ENCODE assay signal across 24 cellular contexts in the genomic region with DNA sequence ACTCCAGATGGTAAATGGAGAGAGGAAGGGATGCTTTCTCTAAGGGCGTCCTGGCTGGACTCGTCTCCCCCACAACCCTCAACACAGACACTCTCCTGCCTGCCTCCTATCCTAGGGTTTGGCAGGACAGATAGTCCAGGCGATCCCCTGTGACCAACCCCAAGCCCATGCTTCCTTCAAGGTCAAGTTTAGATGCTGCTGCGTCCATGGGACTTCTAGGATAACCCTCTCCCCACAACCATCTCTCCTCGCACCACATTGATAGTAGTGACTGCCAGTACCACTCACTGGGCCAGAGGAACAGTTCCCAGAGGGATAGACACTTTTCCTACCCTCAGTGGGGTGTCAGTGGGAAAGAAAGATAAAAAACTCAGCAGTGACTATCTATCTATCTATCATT.
A peak's percentile ranks its signal among the peaks of the same experiment; 100 is the strongest.
DNase-seq lines count a peak whose midpoint lies in the region; ATAC-seq, FAIRE-seq and TF ChIP-seq lines count a peak whose summit lies in the region.
"Had no signal": no experiment of that assay in that cellular context is flagged by ENCODE, and none has a peak within 500 bp of the region (broad histone marks: within the 10 kb centered on the region; RNA-seq: fewer than 3 reads in every experiment).

No MANE protein-coding gene starts in this region.

- H3K27ac Mint-ChIP-seq in CD4-positive, alpha-beta memory T cell, result no peak overlapping the region
- H3K27ac Mint-ChIP-seq: CD14-positive monocyte; CD4-positive, CD25-positive, alpha-beta regulatory T cell; CD8-positive, alpha-beta T cell had no signal

- intact Hi-C loops in CD4-positive, alpha-beta memory T cell (cut with micrococcal nuclease), result no loop called here

- H3K27me3 ChIP-seq in Loucy (ENCODE audit: insufficient read depth, low read length, poor library complexity, severe bottlenecking), result no peaks in the 10 kb centered on the region
- peaks cover 0 to 3% (median under 1%) of the 10 kb centered on the region in 4 experiments; a peak in 2 of 7 replicates for H3K27me3 ChIP-seq in H1 (replicated peaks in 1 of 4; ENCODE audit: control insufficient read depth in 3 of 4, extremely low read depth in 1 of 4, insufficient read depth in 3 of 4, low read length in 3 of 4)
- peaks cover 0 to 6% (median 0%) of the 10 kb centered on the region in 3 experiments for H3K27me3 ChIP-seq in neuronal stem cell (ENCODE audit: control insufficient read depth in 3 of 3, insufficient read depth in 3 of 3, low read depth in 1 of 3, low read length in 3 of 3)
- H3K27me3 ChIP-seq in CD4-positive, alpha-beta memory T cell (ENCODE audit: insufficient read depth, low read length), result peaks cover 15% of the 10 kb centered on the region
- H3K27me3 ChIP-seq: BE2C, BLaER1 had no signal

- TF ChIP-seq POLR2A in A549 (IDR thresholded peaks at IDR 0.05; ENCODE audit: low read length) (no peak), H1 (IDR thresholded peaks at IDR 0.05; ENCODE audit: control extremely low read depth in 1 of 2, low read depth in 2 of 2, low read length in 2 of 2) (no peak)

- H3K23ac ChIP-seq in H1 (ENCODE audit: insufficient read length) (no peak overlapping the region), neuronal stem cell (ENCODE audit: low read depth, low read length, poor library complexity) (peak overlapping the region; percentile 26)

- H2BK15ac ChIP-seq in H1 (ENCODE audit: low read length) (peak overlapping the region; percentile 95; the same call in 1 of the 2 replicates), neuronal stem cell (ENCODE audit: low read length) (no peak overlapping the region)

- H3K79me2 ChIP-seq in Loucy (ENCODE audit: insufficient read depth, low read length), result no peaks in the 10 kb centered on the region
- no peaks in the 10 kb centered on the region for H3K79me2 ChIP-seq in H1 (ENCODE audit: control insufficient read depth in 1 of 2, insufficient read depth in 2 of 2, low read length in 2 of 2)

- H3K4me1 ChIP-seq in A549 (peaks cover 53% of the 10 kb centered on the region), Loucy (ENCODE audit: insufficient read depth, low read length, poor library complexity, severe bottlenecking) (no peaks in the 10 kb centered on the region), H1 (replicated peaks in 1 of 4; ENCODE audit: control insufficient read depth in 3 of 4, insufficient read depth in 4 of 4, low read length in 3 of 4) (peaks cover 6 to 10% (median 9%) of the 10 kb centered on the region in 4 experiments), neuronal stem cell (ENCODE audit: control insufficient read depth in 2 of 2, insufficient read depth in 1 of 2, low read depth in 1 of 2, low read length in 2 of 2) (peaks cover 0 to 8% of the 10 kb centered on the region in 2 donors)
- no peaks in the 10 kb centered on the region for H3K4me1 ChIP-seq in CD4-positive, alpha-beta memory T cell (ENCODE audit: insufficient read depth, low read length)
- H3K4me1 ChIP-seq: BLaER1, Caco-2 had no signal

- H3K4me3 Mint-ChIP-seq in CD4-positive, alpha-beta memory T cell, result no peak overlapping the region
- H3K4me3 Mint-ChIP-seq: CD8-positive, alpha-beta T cell had no signal

- WGBS in A549 (ENCODE audit: missing lambda C conversion rate), result 92% methylated on average over 4 of the region's 5 CpGs
- 84% methylated on average over 5 of the region's 5 CpGs; no CpG with 5 or more reads in 1 of the 2 experiments for WGBS in H1 (ENCODE audit: extremely low coverage in 1 of 2, insufficient coverage in 1 of 2, insufficient read length in 1 of 2, insufficient replicate concordance in 2 of 2, low coverage in 1 of 2, low lambda C conversion rate in 2 of 2, missing lambda C conversion rate in 1 of 2), 2 experiments
- WGBS in neuronal stem cell (ENCODE audit: extremely low coverage in 2 of 2, insufficient read length in 2 of 2, insufficient replicate concordance in 1 of 2), 2 donors, result no CpG with 5 or more reads among the region's 5 CpGs

- DNase-seq in A549 (ENCODE audit: low read depth in 1 of 2, low spot score in 1 of 2), result no peak
- no peak for DNase-seq in H1 (ENCODE audit: low read depth in 1 of 2, low spot score in 2 of 2)
- no peak for DNase-seq in neuronal stem cell (ENCODE audit: low spot score)
- no peak for DNase-seq in RWPE1 (ENCODE audit: low spot score)
- DNase-seq in CD4-positive, alpha-beta memory T cell, result no peak
- no peak for DNase-seq in activated CD4-positive, CD25-positive, alpha-beta regulatory T cell treated with anti-CD3 and anti-CD28 coated beads, Interleukin-2, amount 50 U/mL, for 72 hours
- DNase-seq in NCI-H510A (lab: John Stamatoyannopoulos, UW), result no peak
- DNase-seq: ACHN; BE2C; C1 segment of cervical spinal cord; Caco-2; Calu3; CD4-positive, CD25-positive, alpha-beta regulatory T cell; CD8-positive, alpha-beta T cell; DMS79 treated with DMSO at 0.1 percent for 48 hours; GF-D8 had no signal

- H4K20me1 ChIP-seq in Loucy (ENCODE audit: insufficient read depth, low read length, poor library complexity, severe bottlenecking), result no peaks in the 10 kb centered on the region
- H4K20me1 ChIP-seq in H1 (replicated peaks in 1 of 2; ENCODE audit: control insufficient read depth in 1 of 2, insufficient read depth in 2 of 2, low read length in 2 of 2), result no peaks in the 10 kb centered on the region
- H4K20me1 ChIP-seq: BLaER1 had no signal

- H2BK120ac ChIP-seq in H1 (replicated peaks; ENCODE audit: low read depth, low read length) (no peak overlapping the region), neuronal stem cell (ENCODE audit: low read depth, low read length) (no peak overlapping the region)

- H2BK12ac ChIP-seq in H1 (ENCODE audit: low read depth, low read length) (peak overlapping the region; percentile 33; the same call in 1 of the 2 replicates), neuronal stem cell (ENCODE audit: low read length) (no peak overlapping the region)

- no peaks in the 10 kb centered on the region for H3K79me1 ChIP-seq in H1 (ENCODE audit: low read depth, low read length)
- H3K79me1 ChIP-seq in neuronal stem cell (ENCODE audit: low read depth, low read length), result no peaks in the 10 kb centered on the region

- H3K36me3 ChIP-seq in Loucy (ENCODE audit: insufficient read depth, low read length) (no peaks in the 10 kb centered on the region), H1 (ENCODE audit: control insufficient read depth in 2 of 4, insufficient read depth in 4 of 4, low read length in 3 of 4) (no peaks in the 10 kb centered on the region), neuronal stem cell (replicated peaks in 1 of 2; ENCODE audit: control insufficient read depth in 2 of 2, insufficient read depth in 2 of 2, low read length in 2 of 2) (no peaks in the 10 kb centered on the region)
- H3K36me3 ChIP-seq in CD4-positive, alpha-beta memory T cell (ENCODE audit: insufficient read depth, low read length), result no peaks in the 10 kb centered on the region
- H3K36me3 ChIP-seq: BE2C, BLaER1 had no signal

- FAIRE-seq in A549 (lab: Jason Lieb, UNC), result no peak
- no peak for FAIRE-seq in H1 (lab: Jason Lieb, UNC)
- FAIRE-seq: D721Med, G401.6, GM12891, GM19239 had no signal

- CTCF ChIA-PET in A549 (lab: Yijun Ruan, JAX), result interaction anchor here (0.6 to 5.3 kb wide), 5 partner anchors 10 to 337 kb away, joined by 3 to 51 read pairs (median 5); no protein-coding TSS in a partner anchor
- CTCF ChIA-PET in H1 (lab: Charles Lee; ENCODE audit: partially characterized antibody), result interaction anchor here (1.0 to 4.4 kb wide), 19 partner anchors 12 to 378 kb away, joined by 3 to 88 read pairs (median 8); no protein-coding TSS in a partner anchor
- CTCF ChIA-PET in RWPE1 (lab: Yijun Ruan, JAX), result no interaction called here
- CTCF ChIA-PET in CD4-positive, alpha-beta memory T cell (lab: Charles Lee; ENCODE audit: partially characterized antibody), result interaction anchor here (1.1 kb wide), 1 partner anchor 14 kb away, joined by 4 read pairs; no protein-coding TSS in a partner anchor

- TF ChIP-seq EP300 in A549 (IDR thresholded peaks at IDR 0.05) (no peak), H1 (IDR thresholded peaks at IDR 0.05; ENCODE audit: borderline replicate concordance in 1 of 2, low read depth in 2 of 2, low read length in 2 of 2) (no peak)

- H4K91ac ChIP-seq in H1 (replicated peaks; ENCODE audit: insufficient read length, low read length) (no peak overlapping the region), neuronal stem cell (ENCODE audit: low read depth, low read length, poor library complexity) (no peak overlapping the region)

- peaks cover 46 to 51% of the 10 kb centered on the region in 2 donors for H3K27me3 Mint-ChIP-seq in CD4-positive, alpha-beta memory T cell

- TF ChIP-seq CTCF in A549 (IDR thresholded peaks at IDR 0.05) (no peak), Loucy (conservative IDR thresholded peaks at IDR 0.05; ENCODE audit: low read length) (no peak), H1 (IDR thresholded peaks at IDR 0.05; ENCODE audit: control extremely low read depth in 1 of 3, insufficient read depth in 1 of 3, low read depth in 1 of 3, low read length in 3 of 3) (no peak), RWPE1 (conservative IDR thresholded peaks at IDR 0.05; ENCODE audit: low read depth) (no peak)

- H3K4me3 ChIP-seq in A549 (no peak overlapping the region), Loucy (ENCODE audit: low read length, poor library complexity, severe bottlenecking) (no peak overlapping the region), H1 (ENCODE audit: extremely low read depth in 1 of 4, insufficient read depth in 2 of 4, low read depth in 3 of 4, low read length in 4 of 4) (no peak overlapping the region), neuronal stem cell (ENCODE audit: low read length in 2 of 2) (no peak overlapping the region)
- no peak overlapping the region for H3K4me3 ChIP-seq in CD4-positive, alpha-beta memory T cell (ENCODE audit: low read length in 2 of 2)
- H3K4me3 ChIP-seq: BLaER1 had no signal

- H3K4ac ChIP-seq in H1 (replicated peaks; ENCODE audit: insufficient read length, low read depth, low read length) (no peak overlapping the region), neuronal stem cell (ENCODE audit: low read length) (no peak overlapping the region)

- H3K14ac ChIP-seq in H1 (ENCODE audit: insufficient read length), result no peak overlapping the region
- no peak overlapping the region for H3K14ac ChIP-seq in neuronal stem cell (ENCODE audit: low read length)

- no peak overlapping the region for H4K8ac ChIP-seq in H1 (ENCODE audit: extremely low read depth, insufficient read depth, low read length)
- H4K8ac ChIP-seq in neuronal stem cell (ENCODE audit: low read depth, low read length), result no peak overlapping the region

- peak overlapping the region; percentile 92; the same call in 1 of the 2 replicates for H2AFZ ChIP-seq in Loucy (ENCODE audit: low read length)
- no peak overlapping the region for H2AFZ ChIP-seq in H1 (ENCODE audit: low read length)
- H2AFZ ChIP-seq in neuronal stem cell (ENCODE audit: low read length), result no peak overlapping the region

- no peaks in the 10 kb centered on the region for H3K9me3 ChIP-seq in A549
- H3K9me3 ChIP-seq in Loucy (ENCODE audit: insufficient read depth, low read depth, low read length), result no peaks in the 10 kb centered on the region
- H3K9me3 ChIP-seq in H1 (ENCODE audit: insufficient read depth in 2 of 2, low read depth in 1 of 2, low read length in 1 of 2), result no peaks in the 10 kb centered on the region
- H3K9me3 ChIP-seq in neuronal stem cell (replicated peaks in 1 of 2; ENCODE audit: control insufficient read depth in 2 of 2, insufficient read depth in 1 of 2, low read depth in 1 of 2, low read length in 2 of 2), result no peaks in the 10 kb centered on the region
- no peaks in the 10 kb centered on the region for H3K9me3 ChIP-seq in CD4-positive, alpha-beta memory T cell (ENCODE audit: control insufficient read depth in 1 of 2, low read length in 2 of 2)
- H3K9me3 ChIP-seq: BE2C, BLaER1, Caco-2 had no signal

- no peak overlapping the region for H3K9ac ChIP-seq in Loucy (ENCODE audit: low read depth, low read length, poor library complexity, severe bottlenecking)
- no peak overlapping the region for H3K9ac ChIP-seq in H1 (replicated peaks in 1 of 4; ENCODE audit: extremely low read depth in 1 of 4, low read depth in 3 of 4, low read length in 3 of 4)
- no peak overlapping the region for H3K9ac ChIP-seq in neuronal stem cell (ENCODE audit: low read depth, low read length, poor library complexity)
- H3K9ac ChIP-seq: BLaER1 had no signal

- peaks cover 0 to 4% (median under 1%) of the 10 kb centered on the region in 4 donors for H3K4me1 Mint-ChIP-seq in CD4-positive, alpha-beta memory T cell

- no peak overlapping the region for H3K4me2 ChIP-seq in A549
- no peak overlapping the region for H3K4me2 ChIP-seq in Loucy (ENCODE audit: low read depth, low read length, poor library complexity, severe bottlenecking)
- no peak overlapping the region for H3K4me2 ChIP-seq in H1 (ENCODE audit: insufficient read depth in 1 of 2, low read depth in 2 of 2, low read length in 2 of 2)
- H3K4me2 ChIP-seq in neuronal stem cell (ENCODE audit: insufficient read depth, low read length, poor library complexity, severe bottlenecking), result no peak overlapping the region
- H3K4me2 ChIP-seq: BLaER1 had no signal

- no peaks in the 10 kb centered on the region for H3F3A ChIP-seq in Loucy (ENCODE audit: low read depth)

- no peak overlapping the region for H3K56ac ChIP-seq in H1 (replicated peaks; ENCODE audit: insufficient read length, low read depth, low read length)

- TF ChIP-seq RAD21 in A549 (conservative IDR thresholded peaks at IDR 0.05 in 1 of 2, IDR thresholded peaks at IDR 0.05 in 1 of 2), result no peak
- no peak for TF ChIP-seq RAD21 in H1 (IDR thresholded peaks at IDR 0.05 in 1 of 2, conservative IDR thresholded peaks at IDR 0.05 in 1 of 2; ENCODE audit: low read depth in 2 of 2, low read length in 2 of 2)

- POLR2A ChIA-PET in A549 (lab: Yijun Ruan, JAX) (no interaction called here), H1 (lab: Charles Lee; ENCODE audit: partially characterized antibody) (interaction anchor here (1.1 kb wide), 1 partner anchor 33 kb away, joined by 3 read pairs; no protein-coding TSS in a partner anchor), RWPE1 (lab: Yijun Ruan, JAX; ENCODE audit: low non-redundant PET) (no interaction called here)
- POLR2A ChIA-PET in CD4-positive, alpha-beta memory T cell (lab: Charles Lee; ENCODE audit: partially characterized antibody), result no interaction called here

- no peak overlapping the region for H4K5ac ChIP-seq in H1 (ENCODE audit: insufficient read length, low read depth, low read length)

- ATAC-seq in A549, result no peak
- ATAC-seq: CD8-positive, alpha-beta T cell had no signal

- H2AK5ac ChIP-seq in H1 (ENCODE audit: low read depth, low read length) (no peak overlapping the region), neuronal stem cell (ENCODE audit: low read depth, low read length) (no peak overlapping the region)

- H2BK20ac ChIP-seq in H1 (ENCODE audit: low read length), result peak overlapping the region; percentile 35; the same call in 1 of the 2 replicates

- no peak overlapping the region for H2BK5ac ChIP-seq in H1 (ENCODE audit: low read depth, low read length)
- no peak overlapping the region for H2BK5ac ChIP-seq in neuronal stem cell (ENCODE audit: low read length)

- no peaks in the 10 kb centered on the region for H3K36me3 Mint-ChIP-seq in CD4-positive, alpha-beta memory T cell
- H3K36me3 Mint-ChIP-seq: CD14-positive monocyte; CD4-positive, CD25-positive, alpha-beta regulatory T cell; CD8-positive, alpha-beta T cell had no signal

- peaks cover 0 to 3% (median under 1%) of the 10 kb centered on the region in 8 donors for H3K9me3 Mint-ChIP-seq in CD4-positive, alpha-beta memory T cell
- H3K9me3 Mint-ChIP-seq: CD14-positive monocyte; CD8-positive, alpha-beta T cell had no signal

- H3K23me2 ChIP-seq in H1 (ENCODE audit: low read depth, low read length), result no peaks in the 10 kb centered on the region

- H3K27ac ChIP-seq in A549 (peak overlapping the region; percentile 83 to 95), H1 (ENCODE audit: low read depth, low read length) (no peak overlapping the region), neuronal stem cell (replicated peaks; ENCODE audit: low read length) (no peak overlapping the region), RWPE1 (no peak overlapping the region)
- no peak overlapping the region for H3K27ac ChIP-seq in CD4-positive, alpha-beta memory T cell (ENCODE audit: low read depth, low read length)
- H3K27ac ChIP-seq: 22Rv1, BLaER1 had no signal

- H3K18ac ChIP-seq in H1 (ENCODE audit: extremely low read depth, low read length), result no peak overlapping the region
- H3K18ac ChIP-seq in neuronal stem cell (ENCODE audit: low read length), result peak overlapping the region; percentile 39

- no peaks in the 10 kb centered on the region for H3K9me2 ChIP-seq in Loucy (replicated peaks; ENCODE audit: low read depth, low read length)

Comparison
In these comparisons a context has a peak if more than half of its experiments do, and no peak if none do; other contexts are left out.
1. H3K27ac ChIP-seq: peak in A549 (2 of 2); none in H1 (single experiment), neuronal stem cell (single experiment), RWPE1 (single experiment) and CD4-positive, alpha-beta memory T cell (single experiment).